In genomic region chr5:150579462-150580400, GRCh38 we compare ENCODE assay signal across 21 cellular contexts.
DNase-seq lines count a peak whose midpoint lies in the region; ATAC-seq and TF ChIP-seq lines count a peak whose summit lies in the region.
"Had no signal": no experiment of that assay in that cellular context is flagged by ENCODE, and none has a peak within 500 bp of the region (broad histone marks: within the 10 kb centered on the region; RNA-seq: fewer than 3 reads in every experiment).

No MANE protein-coding gene starts in this region.

- intact Hi-C loops in natural killer cell (cut with micrococcal nuclease): no loop called here
- intact Hi-C loops in CD8-positive, alpha-beta T cell (cut with DNase I, micrococcal nuclease): no loop called here

- H2BK120ac ChIP-seq in mesendoderm (ENCODE audit: low read depth, low read length): no peak overlapping the region

- no peak overlapping the region for H3K23ac ChIP-seq in mesendoderm (ENCODE audit: low read length)

- H3K18ac ChIP-seq in mesendoderm (ENCODE audit: low read length): no peak overlapping the region

- H4K5ac ChIP-seq in mesendoderm (ENCODE audit: low read length): no peak overlapping the region

- no peaks in the 10 kb centered on the region for H3K9me3 Mint-ChIP-seq in natural killer cell treated with Interleukin-12 subunit alpha and Interleukin-12 subunit beta and Interleukin-15 and Interleukin-18, amount 100 ng/mL, for 72 hours
- H3K9me3 Mint-ChIP-seq in natural killer cell (no peaks in the 10 kb centered on the region), chondrocyte (ENCODE audit: low read depth) (no peaks in the 10 kb centered on the region)
- H3K9me3 Mint-ChIP-seq in CD8-positive, alpha-beta T cell: no peaks in the 10 kb centered on the region
- H3K9me3 Mint-ChIP-seq: activated naive CD8-positive, alpha-beta T cell treated with anti-CD3 and anti-CD28 coated beads for 36 hours; GM23338 had no signal

- H3K27ac ChIP-seq in mesendoderm (ENCODE audit: low read depth, low read length): no peak overlapping the region
- H3K27ac ChIP-seq in CD8-positive, alpha-beta T cell (ENCODE audit: low read depth, low read length): no peak overlapping the region
- H3K27ac ChIP-seq: BLaER1 treated with 17β-estradiol and CSF1 and Interleukin-3, amounts not matched to agents 10 nM and 100 nM; coronary artery; upper lobe of left lung; VCaP had no signal

- no peak overlapping the region for H3K4me2 ChIP-seq in mesendoderm (ENCODE audit: low read length)
- H3K4me2 ChIP-seq: GM23338 had no signal

- no peak overlapping the region for H3K56ac ChIP-seq in mesendoderm (ENCODE audit: low read length)

- peaks cover 4% of the 10 kb centered on the region for H3K4me1 ChIP-seq in mesendoderm (ENCODE audit: control insufficient read depth, low read depth, low read length)
- H3K4me1 ChIP-seq in CD8-positive, alpha-beta T cell (ENCODE audit: insufficient read depth, low read length): no peaks in the 10 kb centered on the region

- H3K27ac Mint-ChIP-seq in natural killer cell treated with Interleukin-12 subunit alpha and Interleukin-12 subunit beta and Interleukin-15 and Interleukin-18, amount 100 ng/mL, for 72 hours: no peak overlapping the region
- no peak overlapping the region for H3K27ac Mint-ChIP-seq in natural killer cell
- no peak overlapping the region for H3K27ac Mint-ChIP-seq in chondrocyte (ENCODE audit: unreplicated experiment)
- no peak overlapping the region for H3K27ac Mint-ChIP-seq in CD8-positive, alpha-beta T cell
- H3K27ac Mint-ChIP-seq: activated naive CD8-positive, alpha-beta T cell treated with anti-CD3 and anti-CD28 coated beads for 36 hours; GM23338 had no signal

- H3K27me3 Mint-ChIP-seq in natural killer cell treated with Interleukin-12 subunit alpha and Interleukin-12 subunit beta and Interleukin-15 and Interleukin-18, amount 100 ng/mL, for 72 hours: peaks cover 11 to 17% of the 10 kb centered on the region in 2 donors
- H3K27me3 Mint-ChIP-seq in natural killer cell (ENCODE audit: low read depth in 2 of 2) (peaks cover 11 to 24% of the 10 kb centered on the region in 2 donors), chondrocyte (ENCODE audit: low read depth) (no peaks in the 10 kb centered on the region)
- H3K27me3 Mint-ChIP-seq in CD8-positive, alpha-beta T cell (ENCODE audit: low read depth): peaks cover 9% of the 10 kb centered on the region

- H2BK15ac ChIP-seq in mesendoderm (replicated peaks; ENCODE audit: low read depth): no peak overlapping the region

- POLR2A ChIA-PET in CD8-positive, alpha-beta T cell (lab: Charles Lee): interaction anchor here (1.1 kb wide), 1 partner anchor 272 kb away, joined by 3 read pairs; no protein-coding TSS in a partner anchor

- no peaks in the 10 kb centered on the region for H3K27me3 ChIP-seq in mesendoderm (ENCODE audit: insufficient read depth, low read length, poor library complexity)
- no peaks in the 10 kb centered on the region for H3K27me3 ChIP-seq in CD8-positive, alpha-beta T cell (ENCODE audit: insufficient read depth, low read length)
- H3K27me3 ChIP-seq: upper lobe of left lung had no signal

- H3K79me1 ChIP-seq in mesendoderm (ENCODE audit: low read length): no peaks in the 10 kb centered on the region

- CTCF ChIA-PET in CD8-positive, alpha-beta T cell (lab: Charles Lee): interaction anchor here (1.0 kb wide), 1 partner anchor 21 kb away, joined by 3 read pairs; no protein-coding TSS in a partner anchor

- H4K8ac ChIP-seq in mesendoderm (ENCODE audit: low read depth, low read length): no peak overlapping the region

- no peaks in the 10 kb centered on the region for H3K9me3 ChIP-seq in CD8-positive, alpha-beta T cell (ENCODE audit: low read length)
- H3K9me3 ChIP-seq: upper lobe of left lung had no signal

- no peaks in the 10 kb centered on the region for H3K36me3 Mint-ChIP-seq in natural killer cell treated with Interleukin-12 subunit alpha and Interleukin-12 subunit beta and Interleukin-15 and Interleukin-18, amount 100 ng/mL, for 72 hours
- H3K36me3 Mint-ChIP-seq in natural killer cell: no peaks in the 10 kb centered on the region
- no peaks in the 10 kb centered on the region for H3K36me3 Mint-ChIP-seq in chondrocyte (ENCODE audit: low read depth)
- H3K36me3 Mint-ChIP-seq in CD8-positive, alpha-beta T cell: no peaks in the 10 kb centered on the region
- H3K36me3 Mint-ChIP-seq: activated naive CD8-positive, alpha-beta T cell treated with anti-CD3 and anti-CD28 coated beads for 36 hours had no signal

- H3K36me3 ChIP-seq in mesendoderm (ENCODE audit: control insufficient read depth, insufficient read depth, low read length): no peaks in the 10 kb centered on the region
- no peaks in the 10 kb centered on the region for H3K36me3 ChIP-seq in CD8-positive, alpha-beta T cell (ENCODE audit: insufficient read depth, low read length)
- H3K36me3 ChIP-seq: BLaER1 treated with 17β-estradiol and CSF1 and Interleukin-3, amounts not matched to agents 10 nM and 100 nM; upper lobe of left lung had no signal

- WGBS in mesendoderm (ENCODE audit: extremely low coverage, insufficient coverage, low lambda C conversion rate): no CpG with 5 or more reads among the region's 11 CpGs

- H3K79me2 ChIP-seq in mesendoderm (ENCODE audit: control insufficient read depth, insufficient read depth, low read length): no peaks in the 10 kb centered on the region

- H3K4ac ChIP-seq in mesendoderm (ENCODE audit: low read depth, low read length): no peak overlapping the region

- H3K4me3 Mint-ChIP-seq in natural killer cell treated with Interleukin-12 subunit alpha and Interleukin-12 subunit beta and Interleukin-15 and Interleukin-18, amount 100 ng/mL, for 72 hours: no peak overlapping the region
- H3K4me3 Mint-ChIP-seq in natural killer cell (no peak overlapping the region), chondrocyte (ENCODE audit: unreplicated experiment) (no peak overlapping the region)
- no peak overlapping the region for H3K4me3 Mint-ChIP-seq in CD8-positive, alpha-beta T cell
- H3K4me3 Mint-ChIP-seq: activated naive CD8-positive, alpha-beta T cell treated with anti-CD3 and anti-CD28 coated beads for 36 hours; GM23338 had no signal

- peak; percentile 40 for DNase-seq in natural killer cell treated with Interleukin-12 subunit alpha and Interleukin-12 subunit beta and Interleukin-15 and Interleukin-18, amount 100 ng/mL, for 72 hours (ENCODE audit: low spot score)
- DNase-seq in natural killer cell (no peak), chondrocyte (ENCODE audit: low spot score) (peak; percentile 63), myocyte (ENCODE audit: low read depth) (peak; percentile 40), mesendoderm (no peak), OCI-M2 (lab: John Stamatoyannopoulos, UW; ENCODE audit: unreplicated experiment) (no peak)
- no peak for DNase-seq in CD8-positive, alpha-beta T cell
- DNase-seq: ACHN; activated CD4-positive, alpha-beta T cell treated with anti-CD3 and anti-CD28 coated beads, Interleukin-2, amount 50 U/mL, for 1 hour; activated naive CD8-positive, alpha-beta T cell treated with anti-CD3 and anti-CD28 coated beads for 36 hours; Calu3; left ventricle myocardium superior; NCI-H1417; NCI-H2107; occipital lobe had no signal

- H2BK5ac ChIP-seq in mesendoderm (ENCODE audit: low read length): no peak overlapping the region

- no peak overlapping the region for H2AK5ac ChIP-seq in mesendoderm (ENCODE audit: low read length)

- no peak for TF ChIP-seq CTCF in natural killer cell (IDR thresholded peaks at IDR 0.05)
- no peak for TF ChIP-seq CTCF in chondrocyte (IDR thresholded peaks at IDR 0.05)
- no peak for TF ChIP-seq CTCF in CD8-positive, alpha-beta T cell (IDR thresholded peaks at IDR 0.05)

- H3K9ac ChIP-seq in mesendoderm (ENCODE audit: low read length): no peak overlapping the region
- H3K9ac ChIP-seq: BLaER1 treated with 17β-estradiol and CSF1 and Interleukin-3, amounts not matched to agents 10 nM and 100 nM had no signal

- H3K4me1 Mint-ChIP-seq in natural killer cell treated with Interleukin-12 subunit alpha and Interleukin-12 subunit beta and Interleukin-15 and Interleukin-18, amount 100 ng/mL, for 72 hours (ENCODE audit: low read depth in 2 of 2): no peaks in the 10 kb centered on the region
- H3K4me1 Mint-ChIP-seq in natural killer cell (no peaks in the 10 kb centered on the region), chondrocyte (ENCODE audit: low read depth) (peaks cover 39% of the 10 kb centered on the region)
- H3K4me1 Mint-ChIP-seq in CD8-positive, alpha-beta T cell (ENCODE audit: low read depth): no peaks in the 10 kb centered on the region
- H3K4me1 Mint-ChIP-seq: activated naive CD8-positive, alpha-beta T cell treated with anti-CD3 and anti-CD28 coated beads for 36 hours had no signal

- ATAC-seq in natural killer cell treated with Interleukin-12 subunit alpha and Interleukin-12 subunit beta and Interleukin-15 and Interleukin-18, amount 100 ng/mL, for 72 hours: no peak
- ATAC-seq in natural killer cell (no peak), HG02970 (IDR thresholded peaks at IDR 0.05; ENCODE audit: low FRiP score, unreplicated experiment) (no peak)
- no peak for ATAC-seq in CD8-positive, alpha-beta T cell
- ATAC-seq: GM23338 had no signal

- H3K4me3 ChIP-seq in mesendoderm (ENCODE audit: low read length): no peak overlapping the region
- H3K4me3 ChIP-seq in CD8-positive, alpha-beta T cell (ENCODE audit: low read depth, low read length): no peak overlapping the region
- H3K4me3 ChIP-seq: BLaER1 treated with 17β-estradiol and CSF1 and Interleukin-3, amounts not matched to agents 10 nM and 100 nM; coronary artery; GM23338; upper lobe of left lung had no signal

Comparison
In these comparisons a context has a peak if more than half of its experiments do, and no peak if none do; other contexts are left out.
1. DNase-seq: peak in natural killer cell treated with Interleukin-12 subunit alpha and Interleukin-12 subunit beta and Interleukin-15 and Interleukin-18, amount 100 ng/mL, for 72 hours (single experiment), chondrocyte (single experiment) and myocyte (single experiment); none in natural killer cell (single experiment), mesendoderm (single experiment), OCI-M2 (single experiment) and CD8-positive, alpha-beta T cell (0 of 7).